14 cellular contexts compared by ENCODE assay signal in genomic region chr12:79644274-79645234, GRCh38. TPM values are rescaled to one million over a fixed set of nuclear protein-coding genes. Genes with fewer than 3 reads are reported as not detected.
A peak's percentile ranks its signal among the peaks of the same experiment; 100 is the strongest.
DNase-seq lines count a peak whose midpoint lies in the region; ATAC-seq and TF ChIP-seq lines count a peak whose summit lies in the region.
"Had no signal": no experiment of that assay in that cellular context is flagged by ENCODE, and none has a peak within 500 bp of the region (broad histone marks: within the 10 kb centered on the region; RNA-seq: fewer than 3 reads in every experiment).

No MANE protein-coding gene starts in this region.

- peak overlapping the region; percentile 15 for H3K27ac Mint-ChIP-seq in endodermal cell
- H3K27ac Mint-ChIP-seq: B cell, IgD-negative memory B cell, immature natural killer cell had no signal

- H3K27me3 ChIP-seq in endodermal cell (ENCODE audit: control insufficient read depth, insufficient read depth, low read length, poor library complexity, severe bottlenecking) (no peaks in the 10 kb centered on the region), body of pancreas (no peaks in the 10 kb centered on the region)
- H3K27me3 ChIP-seq: stomach had no signal

- H3K4me1 ChIP-seq in endodermal cell (ENCODE audit: control insufficient read depth, insufficient read depth, low read length) (peaks cover 6% of the 10 kb centered on the region), body of pancreas (peaks cover 31% of the 10 kb centered on the region)

- WGBS in endodermal cell (ENCODE audit: insufficient coverage in 1 of 2, insufficient read length in 1 of 2), 2 experiments: 71 to 90% methylated on average over 1 to 3 of the region's 4 CpGs
- 36 to 37% methylated on average over 4 of the region's 4 CpGs for WGBS in body of pancreas, 2 donors

- H3K4me1 Mint-ChIP-seq in endodermal cell: peaks cover 39% of the 10 kb centered on the region
- H3K4me1 Mint-ChIP-seq: immature natural killer cell had no signal

- no peak overlapping the region for H3K27ac ChIP-seq in endodermal cell (ENCODE audit: low read depth, low read length)
- no peak overlapping the region for H3K27ac ChIP-seq in body of pancreas
- H3K27ac ChIP-seq: stomach had no signal

- no peak for TF ChIP-seq CTCF in endodermal cell (conservative IDR thresholded peaks at IDR 0.05)
- no peak for TF ChIP-seq CTCF in body of pancreas (IDR thresholded peaks at IDR 0.05)

- no peak overlapping the region for H3K4me3 Mint-ChIP-seq in endodermal cell
- H3K4me3 Mint-ChIP-seq: B cell, IgD-negative memory B cell, immature natural killer cell had no signal

- H3K36me3 ChIP-seq in endodermal cell (ENCODE audit: control insufficient read depth, insufficient read depth, low read length): peaks cover 4% of the 10 kb centered on the region
- H3K36me3 ChIP-seq in body of pancreas (replicated peaks in 1 of 2; ENCODE audit: insufficient read depth in 1 of 2, low read depth in 2 of 2): no peaks in the 10 kb centered on the region
- H3K36me3 ChIP-seq: stomach had no signal

- H3K36me3 Mint-ChIP-seq in endodermal cell (ENCODE audit: low read depth): peaks cover 24% of the 10 kb centered on the region
- H3K36me3 Mint-ChIP-seq: immature natural killer cell had no signal

- H3K9ac ChIP-seq in endodermal cell (ENCODE audit: extremely low read depth, low read length, poor library complexity, severe bottlenecking): no peak overlapping the region

- intact Hi-C loops in body of pancreas (cut with DNase I): no loop called here

- H3K4me3 ChIP-seq in endodermal cell (ENCODE audit: low read length) (peak overlapping the region; percentile 32), body of pancreas (no peak overlapping the region)
- H3K4me3 ChIP-seq: stomach had no signal

- ATAC-seq in GM18861 (IDR thresholded peaks at IDR 0.05; ENCODE audit: unreplicated experiment): peak; percentile 23
- ATAC-seq in GM21737 (IDR thresholded peaks at IDR 0.05; ENCODE audit: unreplicated experiment): peak; percentile 13
- ATAC-seq in HG03342 (IDR thresholded peaks at IDR 0.05; ENCODE audit: unreplicated experiment): peak; percentile 8
- no peak for ATAC-seq in GM21360 (IDR thresholded peaks at IDR 0.05; ENCODE audit: unreplicated experiment)
- no peak for ATAC-seq in body of pancreas

- H3K9me3 ChIP-seq in endodermal cell (ENCODE audit: control insufficient read depth, low read length) (peaks cover 12% of the 10 kb centered on the region), body of pancreas (no peaks in the 10 kb centered on the region)
- H3K9me3 ChIP-seq: stomach had no signal

- DNase-seq in endodermal cell (no peak), SW480 (ENCODE audit: low spot score) (no peak), dedifferentiated amniotic fluid mesenchymal stem cell (ENCODE audit: extremely low spot score) (no peak), body of pancreas (no peak)
- DNase-seq: amygdala, immature natural killer cell, NCI-H1417 treated with DMSO at 0.1 percent for 48 hours, stomach had no signal

- no peaks in the 10 kb centered on the region for H3K27me3 Mint-ChIP-seq in endodermal cell (ENCODE audit: insufficient read depth)
- H3K27me3 Mint-ChIP-seq: B cell, IgD-negative memory B cell had no signal

- peaks cover 15% of the 10 kb centered on the region for H3K9me3 Mint-ChIP-seq in endodermal cell
- H3K9me3 Mint-ChIP-seq: immature natural killer cell had no signal

- no peak for TF ChIP-seq POLR2A in body of pancreas (IDR thresholded peaks at IDR 0.05)

RNA-seq across cellular contexts. Expression of gene PAWR, which starts 46.2 kb away (rescaled TPM):
- total RNA-seq in endodermal cell (100 to 1,000 TPM; 128 to 147 TPM), body of pancreas (10 to 100 TPM; 19.8 to 49.0 TPM)
- 37.8 TPM for polyA plus RNA-seq in endodermal cell (2013, experiment 1 of 2)
- 31.3 TPM for polyA plus RNA-seq in endodermal cell (2013, experiment 2 of 2)

Comparison
In these comparisons a context has a peak if more than half of its experiments do, and no peak if none do; other contexts are left out.
1. ATAC-seq: peak in GM18861 (single experiment), GM21737 (single experiment) and HG03342 (single experiment); none in GM21360 (single experiment) and body of pancreas (single experiment).